In the genomic region with DNA sequence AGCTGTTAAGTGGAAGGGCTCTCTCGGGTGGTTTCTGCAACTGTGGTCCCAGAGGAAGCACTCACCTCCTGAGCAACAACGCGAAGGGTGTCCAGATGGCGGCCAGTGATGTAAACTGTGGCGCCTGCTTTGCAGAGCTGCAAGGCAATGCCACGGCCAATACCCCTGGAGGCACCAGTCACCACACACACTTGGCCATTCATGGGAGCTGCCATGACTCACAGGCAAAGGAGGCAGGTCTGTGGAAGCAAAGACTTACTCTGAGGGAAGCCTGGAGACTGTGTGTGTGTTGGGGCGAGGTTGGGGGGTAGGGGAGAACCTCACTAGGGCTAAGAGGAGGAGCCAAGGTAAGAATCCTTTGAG, we compare ENCODE assay signal across 8 cellular contexts. TPM values are rescaled to one million over a fixed set of nuclear protein-coding genes. Genes with fewer than 3 reads are reported as not detected.
DNase-seq lines count a peak whose midpoint lies in the region; ATAC-seq and TF ChIP-seq lines count a peak whose summit lies in the region.

No MANE protein-coding gene starts in this region.

- H3K9me3 ChIP-seq in HAP-1: no peaks in the 10 kb centered on the region
- no peaks in the 10 kb centered on the region for H3K9me3 ChIP-seq in T-helper 17 cell (ENCODE audit: control insufficient read depth, low read length, poor library complexity, severe bottlenecking)
- H3K9me3 ChIP-seq in ovary: no peaks in the 10 kb centered on the region

- H3K4me1 Mint-ChIP-seq in CD14-positive monocyte (peaks cover 40% of the 10 kb centered on the region), T-helper 17 cell (peaks cover 30% of the 10 kb centered on the region)

- TF ChIP-seq POLR2A in ovary (IDR thresholded peaks at IDR 0.05): no peak

- intact Hi-C loops in CD14-positive monocyte (cut with micrococcal nuclease) (loop anchor here (5.0 to 10.0 kb wide), 2 partner anchors 57 to 184 kb away; partner anchors contain the start of genes DCAF11 (in 1 of the 2), NRL (in 1 of the 2) and TINF2 (in 1 of the 2)), ovary (cut with DNase I) (loop anchor here in 1 of 4 donors (5.0 kb wide), 1 partner anchor 57 kb away; the partner anchor contains the start of gene TINF2)

- H3K27ac ChIP-seq in ovary: no peak overlapping the region

- in situ Hi-C loops in HAP-1 (cut with MboI; ENCODE audit: low sequenced_read_pairs): loop anchor here (5.0 kb wide), 2 partner anchors 52 to 287 kb away; no protein-coding TSS in a partner anchor

- H3K27ac Mint-ChIP-seq in CD14-positive monocyte (peak overlapping the region; percentile 88 to 95 (median 93)), T-helper 17 cell (peak overlapping the region; percentile 93)

- H3K4me1 ChIP-seq in HAP-1 (peaks cover 12% of the 10 kb centered on the region), ovary (ENCODE audit: insufficient read depth) (peaks cover 6% of the 10 kb centered on the region)

- 52 to 57% (median 56%) methylated on average over 7 of the region's 7 CpGs for WGBS in ovary, 3 donors

- ATAC-seq in T-helper 17 cell: no peak
- ATAC-seq in GM19035 (IDR thresholded peaks at IDR 0.05; ENCODE audit: unreplicated experiment): no peak

- H3K4me3 Mint-ChIP-seq in CD14-positive monocyte (peak overlapping the region; percentile 89), T-helper 17 cell (peak overlapping the region; percentile 96)

- TF ChIP-seq CTCF in CD14-positive monocyte (IDR thresholded peaks at IDR 0.05): no peak
- no peak for TF ChIP-seq CTCF in fibroblast of pulmonary artery (IDR thresholded peaks at IDR 0.05; ENCODE audit: low read length, missing control alignments)
- no peak for TF ChIP-seq CTCF in ovary (IDR thresholded peaks at IDR 0.05)

- H3K4me3 ChIP-seq in HAP-1 (peak overlapping the region; percentile 76), fibroblast of pulmonary artery (replicated peaks; ENCODE audit: low read depth, low read length) (peak overlapping the region; percentile 96), ovary (peak overlapping the region; percentile 93)

- H3K9me3 Mint-ChIP-seq in CD14-positive monocyte: peaks cover 0 to 2% (median 0%) of the 10 kb centered on the region in 7 donors

- H3K27me3 Mint-ChIP-seq in CD14-positive monocyte (ENCODE audit: low read depth in 3 of 3) (peaks cover 0 to 1% (median 0%) of the 10 kb centered on the region in 3 donors), T-helper 17 cell (no peaks in the 10 kb centered on the region)

- H3K36me3 Mint-ChIP-seq in CD14-positive monocyte (peaks cover 47 to 52% of the 10 kb centered on the region in 2 donors), T-helper 17 cell (ENCODE audit: low read depth) (peaks cover 10% of the 10 kb centered on the region)

- DNase-seq in CD14-positive monocyte (ENCODE audit: low spot score) (peak; percentile 71), HAP-1 (ENCODE audit: low spot score in 2 of 2) (peak in 1 of 2 experiments; percentile 28), T-helper 17 cell (no peak), fibroblast of pulmonary artery (ENCODE audit: low read depth) (peak; percentile 39), ovary (no peak), cerebellar nuclear complex (lab: John Stamatoyannopoulos, UW) (no peak), NCI-H1930 (lab: John Stamatoyannopoulos, UW) (no peak)

- no peaks in the 10 kb centered on the region for H3K27me3 ChIP-seq in HAP-1 (ENCODE audit: low read depth)
- no peaks in the 10 kb centered on the region for H3K27me3 ChIP-seq in ovary

- H3K36me3 ChIP-seq in HAP-1 (replicated peaks) (peaks cover 33% of the 10 kb centered on the region), ovary (no peaks in the 10 kb centered on the region)

- TF ChIP-seq EP300 in ovary (IDR thresholded peaks at IDR 0.05): no peak

RNA-seq across cellular contexts. Expression of gene DHRS1, which starts 0.7 kb away (rescaled TPM):
- polyA plus RNA-seq in CD14-positive monocyte (10 to 100 TPM; 31.6 to 48.8 TPM), ovary (10 to 100 TPM; 12.8 to 17.9 TPM)
- total RNA-seq in T-helper 17 cell (10 to 100 TPM; 24.0 to 27.0 TPM), ovary (10 to 100 TPM; 16.0 to 35.6 (median 21.4) TPM)

RNA-seq across cellular contexts. Expression of gene NOP9, which starts 0.8 kb away (rescaled TPM):
- 1 to 10 TPM; 1.2 to 1.3 TPM for polyA plus RNA-seq in CD14-positive monocyte
- 10 to 100 TPM; 25.7 to 27.7 TPM for total RNA-seq in T-helper 17 cell
- 10 to 100 TPM; 12.0 to 28.6 (median 22.5) TPM for total RNA-seq in ovary
- polyA plus RNA-seq in ovary: 10 to 100 TPM in 1 of 2 donors, 1 to 10 TPM in 1; 9.2 to 22.1 TPM

RNA-seq across cellular contexts. Expression of gene CIDEB, which starts 8.9 kb away (rescaled TPM):
- polyA plus RNA-seq in CD14-positive monocyte: 10 to 100 TPM; 36.4 to 63.8 TPM
- total RNA-seq in T-helper 17 cell: 10 to 100 TPM; 14.5 to 16.8 TPM
- total RNA-seq in ovary: 10 to 100 TPM; 13.8 to 38.4 (median 22.6) TPM
- polyA plus RNA-seq in ovary: 10 to 100 TPM; 17.1 to 29.0 TPM

RNA-seq across cellular contexts. Expression of gene LTB4R2, which starts 11.1 kb away (rescaled TPM):
- polyA plus RNA-seq in CD14-positive monocyte (1 to 10 TPM; 2.7 to 2.9 TPM), ovary (1 to 10 TPM in 1 of 2 donors, under 1 TPM in 1; 0.85 to 1.8 TPM)
- total RNA-seq in T-helper 17 cell (10 to 100 TPM; 17.3 to 23.3 TPM), ovary (10 to 100 TPM in 1 of 7 donors, 1 to 10 TPM in 6; 4.5 to 10.1 (median 5.5) TPM)

RNA-seq across cellular contexts. Expression of gene LTB4R, which starts 12.4 kb away (rescaled TPM):
- polyA plus RNA-seq in CD14-positive monocyte (10 to 100 TPM; 51.5 to 87.3 TPM), ovary (1 to 10 TPM; 2.9 to 7.1 TPM)
- total RNA-seq in T-helper 17 cell (10 to 100 TPM; 21.5 to 23.1 TPM), ovary (1 to 10 TPM; 4.4 to 9.4 (median 7.7) TPM)

Comparison
In these comparisons a context has a peak if more than half of its experiments do, and no peak if none do; other contexts are left out.
1. DNase-seq: peak in CD14-positive monocyte (single experiment) and fibroblast of pulmonary artery (single experiment); none in T-helper 17 cell (0 of 3), ovary (0 of 5), cerebellar nuclear complex (0 of 2) and NCI-H1930 (0 of 2).
2. Peak in every context shown above with its lines, with median percentiles within 50 percentile points of each other: H3K4me3 ChIP-seq.